In the genomic region with DNA sequence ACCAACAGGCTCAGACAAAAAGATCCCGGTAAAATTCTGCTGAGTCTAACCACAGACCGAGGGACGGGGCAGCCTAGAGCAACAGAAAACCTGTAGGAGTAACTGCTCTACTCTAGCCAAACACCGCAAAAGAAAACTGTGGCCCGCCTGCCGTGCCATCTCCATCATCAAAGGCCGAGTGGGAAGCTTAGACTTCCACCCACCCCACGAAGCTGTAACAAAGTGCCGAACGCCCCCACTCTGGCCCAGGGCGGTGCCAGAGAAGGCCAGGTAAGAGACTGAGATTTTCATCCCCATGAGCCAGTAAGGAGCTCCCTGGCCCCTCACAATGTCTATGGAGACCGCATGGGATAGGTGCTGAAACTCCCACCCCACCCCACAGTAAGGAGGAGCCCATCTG, we compare ENCODE assay signal across 33 cellular contexts.
DNase-seq lines count a peak whose midpoint lies in the region; ATAC-seq and TF ChIP-seq lines count a peak whose summit lies in the region.
"Had no signal": no experiment of that assay in that cellular context is flagged by ENCODE, and none has a peak within 500 bp of the region (broad histone marks: within the 10 kb centered on the region; RNA-seq: fewer than 3 reads in every experiment).

No MANE protein-coding gene starts in this region.

- H3K4me3 ChIP-seq in mesenchymal stem cell (ENCODE audit: insufficient read depth in 1 of 2, low read depth in 1 of 2, low read length in 2 of 2) (no peak overlapping the region), neuronal stem cell (ENCODE audit: low read length in 2 of 2) (no peak overlapping the region)
- H3K4me3 ChIP-seq: A549; BLaER1; BLaER1 treated with 17β-estradiol and CSF1 and Interleukin-3, amounts not matched to agents 10 nM and 100 nM had no signal

- no peak overlapping the region for H3K23ac ChIP-seq in mesenchymal stem cell (ENCODE audit: low read length in 2 of 2)
- H3K23ac ChIP-seq in neuronal stem cell (ENCODE audit: low read depth, low read length, poor library complexity), result no peak overlapping the region

- no peak for TF ChIP-seq CTCF in osteocyte (IDR thresholded peaks at IDR 0.05)

- H2BK15ac ChIP-seq in mesenchymal stem cell (ENCODE audit: low read depth, poor library complexity, severe bottlenecking), result peak overlapping the region; percentile 19
- H2BK15ac ChIP-seq in neuronal stem cell (ENCODE audit: low read length), result no peak overlapping the region

- H3K27ac ChIP-seq in mesenchymal stem cell (ENCODE audit: low read length, poor library complexity, severe bottlenecking) (no peak overlapping the region), neuronal stem cell (replicated peaks; ENCODE audit: low read length) (no peak overlapping the region)
- H3K27ac ChIP-seq: 22Rv1; A549; BLaER1; BLaER1 treated with 17β-estradiol and CSF1 and Interleukin-3, amounts not matched to agents 10 nM and 100 nM; C4-2B had no signal

- H3K14ac ChIP-seq in mesenchymal stem cell (ENCODE audit: low read length in 2 of 2) (no peak overlapping the region), neuronal stem cell (ENCODE audit: low read length) (no peak overlapping the region)

- H2BK12ac ChIP-seq in mesenchymal stem cell (ENCODE audit: low read length in 2 of 2), result no peak overlapping the region
- H2BK12ac ChIP-seq in neuronal stem cell (ENCODE audit: low read length), result no peak overlapping the region

- no peaks in the 10 kb centered on the region for H3K4me1 Mint-ChIP-seq in osteocyte (ENCODE audit: unreplicated experiment)
- H3K4me1 Mint-ChIP-seq in T-helper 17 cell, result no peaks in the 10 kb centered on the region
- H3K4me1 Mint-ChIP-seq: CD14-positive monocyte; CD8-positive, alpha-beta memory T cell had no signal

- no peak overlapping the region for H4K8ac ChIP-seq in mesenchymal stem cell (ENCODE audit: low read length)
- H4K8ac ChIP-seq in neuronal stem cell (ENCODE audit: low read depth, low read length), result no peak overlapping the region

- no peak for DNase-seq in mesenchymal stem cell
- no peak for DNase-seq in neuronal stem cell (ENCODE audit: low spot score)
- peak; percentile 77 for DNase-seq in osteocyte (ENCODE audit: extremely low spot score, unreplicated experiment)
- DNase-seq in T-helper 17 cell, result no peak
- DNase-seq in iPS-NIHi7 (ENCODE audit: extremely low spot score), result no peak
- DNase-seq: 8988T; ACHN; AML-193; BE2C; C1 segment of cervical spinal cord; Caco-2; Calu3; CD4-positive, alpha-beta memory T cell; CD4-positive, alpha-beta T cell; CD4-positive, CD25-positive, alpha-beta regulatory T cell; CD8-positive, alpha-beta memory T cell; CD8-positive, alpha-beta T cell; COR-L47; DMS 273 treated with DMSO at 0.1 percent for 48 hours; DMS153; DMS53; DMS79; DMS79 treated with DMSO at 0.1 percent for 48 hours; DND-41; EL had no signal

- H2AFZ ChIP-seq in mesenchymal stem cell (ENCODE audit: low read depth, low read length) (no peak overlapping the region), neuronal stem cell (ENCODE audit: low read length) (no peak overlapping the region)

- 94% methylated on average over 12 of the region's 12 CpGs for WGBS in mesenchymal stem cell
- no CpG with 5 or more reads among the region's 12 CpGs for WGBS in neuronal stem cell (ENCODE audit: extremely low coverage in 2 of 2, insufficient read length in 2 of 2, insufficient replicate concordance in 1 of 2), 2 donors

- no peak overlapping the region for H4K91ac ChIP-seq in mesenchymal stem cell (ENCODE audit: low read length)
- H4K91ac ChIP-seq in neuronal stem cell (ENCODE audit: low read depth, low read length, poor library complexity), result no peak overlapping the region

- H3K4me1 ChIP-seq in mesenchymal stem cell (ENCODE audit: control insufficient read depth, insufficient read depth, low read depth, low read length) (no peaks in the 10 kb centered on the region), neuronal stem cell (ENCODE audit: control insufficient read depth in 2 of 2, insufficient read depth in 1 of 2, low read depth in 1 of 2, low read length in 2 of 2) (no peaks in the 10 kb centered on the region)
- H3K4me1 ChIP-seq: A549; BE2C; BLaER1; BLaER1 treated with 17β-estradiol and CSF1 and Interleukin-3, amounts not matched to agents 10 nM and 100 nM; Caco-2 had no signal

- no peak overlapping the region for H2AK5ac ChIP-seq in mesenchymal stem cell (ENCODE audit: low read length, severe bottlenecking)
- no peak overlapping the region for H2AK5ac ChIP-seq in neuronal stem cell (ENCODE audit: low read depth, low read length)

- H3K4ac ChIP-seq in mesenchymal stem cell (ENCODE audit: low read depth in 1 of 2, low read length in 2 of 2), result no peak overlapping the region
- H3K4ac ChIP-seq in neuronal stem cell (ENCODE audit: low read length), result no peak overlapping the region

- H3K36me3 Mint-ChIP-seq in osteocyte (ENCODE audit: unreplicated experiment) (no peaks in the 10 kb centered on the region), T-helper 17 cell (ENCODE audit: low read depth) (peaks cover 3% of the 10 kb centered on the region)
- H3K36me3 Mint-ChIP-seq: CD14-positive monocyte; CD8-positive, alpha-beta T cell had no signal

- H3K9ac ChIP-seq in mesenchymal stem cell (ENCODE audit: low read length) (no peak overlapping the region), neuronal stem cell (ENCODE audit: low read depth, low read length, poor library complexity) (no peak overlapping the region)
- H3K9ac ChIP-seq: BLaER1; BLaER1 treated with 17β-estradiol and CSF1 and Interleukin-3, amounts not matched to agents 10 nM and 100 nM had no signal

- H3K9me3 ChIP-seq in mesenchymal stem cell (ENCODE audit: control insufficient read depth, low read length), result no peaks in the 10 kb centered on the region
- no peaks in the 10 kb centered on the region for H3K9me3 ChIP-seq in neuronal stem cell (replicated peaks in 1 of 2; ENCODE audit: control insufficient read depth in 2 of 2, insufficient read depth in 1 of 2, low read depth in 1 of 2, low read length in 2 of 2)
- no peaks in the 10 kb centered on the region for H3K9me3 ChIP-seq in T-helper 17 cell (ENCODE audit: control insufficient read depth, low read length, poor library complexity, severe bottlenecking)
- H3K9me3 ChIP-seq: A549; BE2C; BLaER1; BLaER1 treated with 17β-estradiol and CSF1 and Interleukin-3, amounts not matched to agents 10 nM and 100 nM; Caco-2 had no signal

- H2BK120ac ChIP-seq in mesenchymal stem cell (ENCODE audit: low read depth, low read length) (no peak overlapping the region), neuronal stem cell (ENCODE audit: low read depth, low read length) (no peak overlapping the region)

- H3K4me2 ChIP-seq in mesenchymal stem cell (ENCODE audit: low read length, poor library complexity, severe bottlenecking), result no peak overlapping the region
- H3K4me2 ChIP-seq in neuronal stem cell (ENCODE audit: insufficient read depth, low read length, poor library complexity, severe bottlenecking), result no peak overlapping the region
- H3K4me2 ChIP-seq: A549; BLaER1; BLaER1 treated with 17β-estradiol and CSF1 and Interleukin-3, amounts not matched to agents 10 nM and 100 nM had no signal

- H3K9me3 Mint-ChIP-seq in osteocyte (ENCODE audit: unreplicated experiment), result no peaks in the 10 kb centered on the region
- H3K9me3 Mint-ChIP-seq: CD4-positive, alpha-beta memory T cell; CD4-positive, alpha-beta T cell; CD8-positive, alpha-beta memory T cell; CD8-positive, alpha-beta T cell had no signal

- H3K36me3 ChIP-seq in mesenchymal stem cell (ENCODE audit: control insufficient read depth in 1 of 2, insufficient read depth in 2 of 2, low read depth in 1 of 2, low read length in 2 of 2), result no peaks in the 10 kb centered on the region
- H3K36me3 ChIP-seq in neuronal stem cell (replicated peaks in 1 of 2; ENCODE audit: control insufficient read depth in 2 of 2, insufficient read depth in 2 of 2, low read length in 2 of 2), result no peaks in the 10 kb centered on the region
- H3K36me3 ChIP-seq: BE2C, BLaER1 had no signal

- H3K79me1 ChIP-seq in mesenchymal stem cell (replicated peaks; ENCODE audit: low read length, poor library complexity, severe bottlenecking) (no peaks in the 10 kb centered on the region), neuronal stem cell (ENCODE audit: low read depth, low read length) (no peaks in the 10 kb centered on the region)

- H3K27me3 Mint-ChIP-seq in osteocyte (ENCODE audit: unreplicated experiment), result no peaks in the 10 kb centered on the region
- H3K27me3 Mint-ChIP-seq in T-helper 17 cell, result no peaks in the 10 kb centered on the region
- H3K27me3 Mint-ChIP-seq: B cell; CD4-positive, alpha-beta memory T cell; CD4-positive, alpha-beta T cell; CD8-positive, alpha-beta memory T cell had no signal

- H3K18ac ChIP-seq in mesenchymal stem cell (ENCODE audit: low read depth in 1 of 2, low read length in 2 of 2) (no peak overlapping the region), neuronal stem cell (ENCODE audit: low read length) (peak overlapping the region; percentile 59)

- H3K27ac Mint-ChIP-seq in osteocyte (ENCODE audit: unreplicated experiment), result no peak overlapping the region
- H3K27ac Mint-ChIP-seq in T-helper 17 cell, result no peak overlapping the region
- H3K27ac Mint-ChIP-seq: B cell; CD4-positive, alpha-beta memory T cell; CD4-positive, alpha-beta T cell; CD4-positive, CD25-positive, alpha-beta regulatory T cell; CD8-positive, alpha-beta memory T cell; CD8-positive, alpha-beta T cell had no signal

- no peaks in the 10 kb centered on the region for H3K27me3 ChIP-seq in mesenchymal stem cell (ENCODE audit: control insufficient read depth in 1 of 2, insufficient read depth in 1 of 2, low read length in 2 of 2)
- no peaks in the 10 kb centered on the region for H3K27me3 ChIP-seq in neuronal stem cell (ENCODE audit: control insufficient read depth in 3 of 3, insufficient read depth in 3 of 3, low read depth in 1 of 3, low read length in 3 of 3)
- H3K27me3 ChIP-seq: BE2C; BLaER1; BLaER1 treated with 17β-estradiol and CSF1 and Interleukin-3, amounts not matched to agents 10 nM and 100 nM had no signal

- H2BK5ac ChIP-seq in mesenchymal stem cell (ENCODE audit: low read depth, low read length, poor library complexity, severe bottlenecking), result no peak overlapping the region
- H2BK5ac ChIP-seq in neuronal stem cell (ENCODE audit: low read length), result no peak overlapping the region

- H3K4me3 Mint-ChIP-seq in osteocyte (ENCODE audit: unreplicated experiment), result no peak overlapping the region
- no peak overlapping the region for H3K4me3 Mint-ChIP-seq in T-helper 17 cell
- H3K4me3 Mint-ChIP-seq: B cell; CD14-positive monocyte; CD4-positive, alpha-beta memory T cell; CD4-positive, alpha-beta T cell; CD4-positive, CD25-positive, alpha-beta regulatory T cell; CD8-positive, alpha-beta memory T cell; CD8-positive, alpha-beta T cell had no signal

- ATAC-seq in T-helper 17 cell (no peak), HG03457 (IDR thresholded peaks at IDR 0.05; ENCODE audit: unreplicated experiment) (no peak)
- ATAC-seq: A549; CD8-positive, alpha-beta T cell had no signal
